Comparison of ENCODE assay signal across 1 cellular context in genomic region chr9:33227741-33228140, GRCh38.
TF ChIP-seq lines count a peak whose summit lies in the region.

No MANE protein-coding gene starts in this region.

TF ChIP-seq in A549, 52 proteins besides CTCF, POLR2A, EP300 and RAD21 (continued from another document):
- TF ChIP-seq, protein P1, sequence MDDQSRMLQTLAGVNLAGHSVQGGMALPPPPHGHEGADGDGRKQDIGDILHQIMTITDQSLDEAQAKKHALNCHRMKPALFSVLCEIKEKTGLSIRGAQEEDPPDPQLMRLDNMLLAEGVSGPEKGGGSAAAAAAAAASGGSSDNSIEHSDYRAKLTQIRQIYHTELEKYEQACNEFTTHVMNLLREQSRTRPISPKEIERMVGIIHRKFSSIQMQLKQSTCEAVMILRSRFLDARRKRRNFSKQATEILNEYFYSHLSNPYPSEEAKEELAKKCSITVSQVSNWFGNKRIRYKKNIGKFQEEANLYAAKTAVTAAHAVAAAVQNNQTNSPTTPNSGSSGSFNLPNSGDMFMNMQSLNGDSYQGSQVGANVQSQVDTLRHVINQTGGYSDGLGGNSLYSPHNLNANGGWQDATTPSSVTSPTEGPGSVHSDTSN (IDR thresholded peaks at IDR 0.05) = no peak
- no peak for TF ChIP-seq CBX8 (IDR thresholded peaks at IDR 0.05)
TF ChIP-seq in A549: peak in this region for 0.
